In the genomic region with DNA sequence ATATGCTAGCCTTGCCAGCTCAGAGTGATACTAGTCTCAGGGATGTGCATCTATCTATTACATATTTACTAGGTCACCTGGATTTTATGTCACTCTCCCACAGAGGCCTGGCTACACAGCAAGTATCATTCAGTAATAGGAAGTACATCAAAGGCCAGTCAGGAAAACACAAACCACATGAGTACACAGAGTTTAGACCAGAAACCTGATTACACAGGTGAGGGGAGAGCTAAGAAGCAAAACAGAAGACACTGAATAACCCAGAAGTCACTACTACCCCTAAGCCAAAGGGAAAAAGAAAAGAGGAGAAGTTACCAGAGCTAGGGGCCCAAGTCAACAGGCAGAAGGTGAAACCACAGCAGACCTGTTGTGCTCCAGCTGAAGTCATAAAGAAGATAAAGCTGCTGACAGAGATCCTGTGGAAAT, we compare ENCODE assay signal across 13 cellular contexts. TPM values are rescaled to one million over a fixed set of nuclear protein-coding genes. Genes with fewer than 3 reads are reported as not detected.
DNase-seq lines count a peak whose midpoint lies in the region; ATAC-seq and TF ChIP-seq lines count a peak whose summit lies in the region.
"Had no signal": no experiment of that assay in that cellular context is flagged by ENCODE, and none has a peak within 500 bp of the region (broad histone marks: within the 10 kb centered on the region; RNA-seq: fewer than 3 reads in every experiment).

No MANE protein-coding gene starts in this region.

- ATAC-seq in GM19467 (IDR thresholded peaks at IDR 0.05; ENCODE audit: unreplicated experiment) (peak; percentile 83), HG03159 (IDR thresholded peaks at IDR 0.05; ENCODE audit: unreplicated experiment) (peak; percentile 89), SK-N-SH treated with all-trans-retinoic acid at 6 μM for 48 hours (no peak)
- ATAC-seq: Right ventricle myocardium inferior had no signal

- H3K4me1 Mint-ChIP-seq in Calu3 (ENCODE audit: low read depth, unreplicated experiment) (peaks cover 20% of the 10 kb centered on the region), brain (peaks cover 20% of the 10 kb centered on the region)

- CTCF ChIA-PET in Calu3 (lab: Charles Lee) = no interaction called here

- no peak for DNase-seq in Calu3
- DNase-seq in COLO829 (ENCODE audit: low spot score) = no peak
- no peak for DNase-seq in D341Med (ENCODE audit: low spot score)
- DNase-seq in LoVo (ENCODE audit: low spot score) = no peak
- DNase-seq: brain microvascular endothelial cell; DMS153; IMR-90; stimulated activated CD4-positive, alpha-beta T cell treated with anti-CD3 and anti-CD28 coated beads, Interleukin-12 subunit alpha, Interleukin-12 subunit beta, amount 100 ng/mL, for 4 hours had no signal

- no TSS peak for BruUV-seq in Calu3 (replicated peaks; lab: Mats Ljungman, UMichigan)

- H3K27me3 Mint-ChIP-seq in Calu3 (ENCODE audit: unreplicated experiment) (no peaks in the 10 kb centered on the region), brain (no peaks in the 10 kb centered on the region)

- H3K9me3 Mint-ChIP-seq in Calu3 (ENCODE audit: low read depth, unreplicated experiment) (no peaks in the 10 kb centered on the region), brain (no peaks in the 10 kb centered on the region)

- H3K4me3 Mint-ChIP-seq in Calu3 (ENCODE audit: low read depth, unreplicated experiment) (no peak overlapping the region), brain (peak overlapping the region in 1 of 5 experiments; percentile 45)

- H3K27ac Mint-ChIP-seq in Calu3 (ENCODE audit: unreplicated experiment) (peak overlapping the region; percentile 78), brain (peak overlapping the region in 3 of 5 experiments; percentile 31 to 91 (median 46))

- no peak for TF ChIP-seq CTCF in Calu3 (IDR thresholded peaks at IDR 0.05; ENCODE audit: unreplicated experiment)
- TF ChIP-seq CTCF in brain (conservative IDR thresholded peaks at IDR 0.05) = no peak

- no peaks in the 10 kb centered on the region for H3K36me3 Mint-ChIP-seq in Calu3 (ENCODE audit: insufficient read depth, unreplicated experiment)
- no peaks in the 10 kb centered on the region for H3K36me3 Mint-ChIP-seq in brain

- intact Hi-C loops in Calu3 (cut with micrococcal nuclease; ENCODE audit: unreplicated experiment) = no loop called here

TF ChIP-seq in SK-N-SH treated with all-trans-retinoic acid at 6 μM for 48 hours, 23 proteins besides CTCF, POLR2A, EP300 and RAD21 (continues in another document):
- TF ChIP-seq, protein P1, sequence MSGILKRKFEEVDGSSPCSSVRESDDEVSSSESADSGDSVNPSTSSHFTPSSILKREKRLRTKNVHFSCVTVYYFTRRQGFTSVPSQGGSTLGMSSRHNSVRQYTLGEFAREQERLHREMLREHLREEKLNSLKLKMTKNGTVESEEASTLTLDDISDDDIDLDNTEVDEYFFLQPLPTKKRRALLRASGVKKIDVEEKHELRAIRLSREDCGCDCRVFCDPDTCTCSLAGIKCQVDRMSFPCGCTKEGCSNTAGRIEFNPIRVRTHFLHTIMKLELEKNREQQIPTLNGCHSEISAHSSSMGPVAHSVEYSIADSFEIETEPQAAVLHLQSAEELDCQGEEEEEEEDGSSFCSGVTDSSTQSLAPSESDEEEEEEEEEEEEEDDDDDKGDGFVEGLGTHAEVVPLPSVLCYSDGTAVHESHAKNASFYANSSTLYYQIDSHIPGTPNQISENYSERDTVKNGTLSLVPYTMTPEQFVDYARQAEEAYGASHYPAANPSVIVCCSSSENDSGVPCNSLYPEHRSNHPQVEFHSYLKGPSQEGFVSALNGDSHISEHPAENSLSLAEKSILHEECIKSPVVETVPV (CRISPR knock-in tag; IDR thresholded peaks at IDR 0.05) = no peak
- no peak for TF ChIP-seq SNAI2 (CRISPR knock-in tag; IDR thresholded peaks at IDR 0.05)
- no peak for TF ChIP-seq ISL1 (CRISPR knock-in tag; IDR thresholded peaks at IDR 0.05)
- TF ChIP-seq, protein P2, sequence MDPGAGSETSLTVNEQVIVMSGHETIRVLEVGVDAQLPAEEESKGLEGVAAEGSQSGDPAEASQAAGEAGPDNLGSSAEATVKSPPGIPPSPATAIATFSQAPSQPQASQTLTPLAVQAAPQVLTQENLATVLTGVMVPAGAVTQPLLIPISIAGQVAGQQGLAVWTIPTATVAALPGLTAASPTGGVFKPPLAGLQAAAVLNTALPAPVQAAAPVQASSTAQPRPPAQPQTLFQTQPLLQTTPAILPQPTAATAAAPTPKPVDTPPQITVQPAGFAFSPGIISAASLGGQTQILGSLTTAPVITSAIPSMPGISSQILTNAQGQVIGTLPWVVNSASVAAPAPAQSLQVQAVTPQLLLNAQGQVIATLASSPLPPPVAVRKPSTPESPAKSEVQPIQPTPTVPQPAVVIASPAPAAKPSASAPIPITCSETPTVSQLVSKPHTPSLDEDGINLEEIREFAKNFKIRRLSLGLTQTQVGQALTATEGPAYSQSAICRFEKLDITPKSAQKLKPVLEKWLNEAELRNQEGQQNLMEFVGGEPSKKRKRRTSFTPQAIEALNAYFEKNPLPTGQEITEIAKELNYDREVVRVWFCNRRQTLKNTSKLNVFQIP (CRISPR knock-in tag; IDR thresholded peaks at IDR 0.05; ENCODE audit: borderline replicate concordance, low read depth) = no peak
- TF ChIP-seq, protein P3, sequence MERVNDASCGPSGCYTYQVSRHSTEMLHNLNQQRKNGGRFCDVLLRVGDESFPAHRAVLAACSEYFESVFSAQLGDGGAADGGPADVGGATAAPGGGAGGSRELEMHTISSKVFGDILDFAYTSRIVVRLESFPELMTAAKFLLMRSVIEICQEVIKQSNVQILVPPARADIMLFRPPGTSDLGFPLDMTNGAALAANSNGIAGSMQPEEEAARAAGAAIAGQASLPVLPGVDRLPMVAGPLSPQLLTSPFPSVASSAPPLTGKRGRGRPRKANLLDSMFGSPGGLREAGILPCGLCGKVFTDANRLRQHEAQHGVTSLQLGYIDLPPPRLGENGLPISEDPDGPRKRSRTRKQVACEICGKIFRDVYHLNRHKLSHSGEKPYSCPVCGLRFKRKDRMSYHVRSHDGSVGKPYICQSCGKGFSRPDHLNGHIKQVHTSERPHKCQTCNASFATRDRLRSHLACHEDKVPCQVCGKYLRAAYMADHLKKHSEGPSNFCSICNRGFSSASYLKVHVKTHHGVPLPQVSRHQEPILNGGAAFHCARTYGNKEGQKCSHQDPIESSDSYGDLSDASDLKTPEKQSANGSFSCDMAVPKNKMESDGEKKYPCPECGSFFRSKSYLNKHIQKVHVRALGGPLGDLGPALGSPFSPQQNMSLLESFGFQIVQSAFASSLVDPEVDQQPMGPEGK (CRISPR knock-in tag; IDR thresholded peaks at IDR 0.05; ENCODE audit: borderline replicate concordance) = no peak
- TF ChIP-seq ZFP3 (CRISPR knock-in tag; IDR thresholded peaks at IDR 0.05) = no peak
- no peak for TF ChIP-seq ZNF70 (CRISPR knock-in tag; IDR thresholded peaks at IDR 0.05)
- TF ChIP-seq ZNF8 (CRISPR knock-in tag; IDR thresholded peaks at IDR 0.05) = no peak
- TF ChIP-seq, protein P4, sequence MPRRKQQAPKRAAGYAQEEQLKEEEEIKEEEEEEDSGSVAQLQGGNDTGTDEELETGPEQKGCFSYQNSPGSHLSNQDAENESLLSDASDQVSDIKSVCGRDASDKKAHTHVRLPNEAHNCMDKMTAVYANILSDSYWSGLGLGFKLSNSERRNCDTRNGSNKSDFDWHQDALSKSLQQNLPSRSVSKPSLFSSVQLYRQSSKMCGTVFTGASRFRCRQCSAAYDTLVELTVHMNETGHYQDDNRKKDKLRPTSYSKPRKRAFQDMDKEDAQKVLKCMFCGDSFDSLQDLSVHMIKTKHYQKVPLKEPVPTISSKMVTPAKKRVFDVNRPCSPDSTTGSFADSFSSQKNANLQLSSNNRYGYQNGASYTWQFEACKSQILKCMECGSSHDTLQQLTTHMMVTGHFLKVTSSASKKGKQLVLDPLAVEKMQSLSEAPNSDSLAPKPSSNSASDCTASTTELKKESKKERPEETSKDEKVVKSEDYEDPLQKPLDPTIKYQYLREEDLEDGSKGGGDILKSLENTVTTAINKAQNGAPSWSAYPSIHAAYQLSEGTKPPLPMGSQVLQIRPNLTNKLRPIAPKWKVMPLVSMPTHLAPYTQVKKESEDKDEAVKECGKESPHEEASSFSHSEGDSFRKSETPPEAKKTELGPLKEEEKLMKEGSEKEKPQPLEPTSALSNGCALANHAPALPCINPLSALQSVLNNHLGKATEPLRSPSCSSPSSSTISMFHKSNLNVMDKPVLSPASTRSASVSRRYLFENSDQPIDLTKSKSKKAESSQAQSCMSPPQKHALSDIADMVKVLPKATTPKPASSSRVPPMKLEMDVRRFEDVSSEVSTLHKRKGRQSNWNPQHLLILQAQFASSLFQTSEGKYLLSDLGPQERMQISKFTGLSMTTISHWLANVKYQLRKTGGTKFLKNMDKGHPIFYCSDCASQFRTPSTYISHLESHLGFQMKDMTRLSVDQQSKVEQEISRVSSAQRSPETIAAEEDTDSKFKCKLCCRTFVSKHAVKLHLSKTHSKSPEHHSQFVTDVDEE (CRISPR knock-in tag; IDR thresholded peaks at IDR 0.05) = no peak
- no peak for TF ChIP-seq OSR1 (CRISPR knock-in tag; IDR thresholded peaks at IDR 0.05)
- TF ChIP-seq BACH2 (CRISPR knock-in tag; IDR thresholded peaks at IDR 0.05; ENCODE audit: borderline replicate concordance) = no peak
- no peak for TF ChIP-seq TCF4 (CRISPR knock-in tag; IDR thresholded peaks at IDR 0.05; ENCODE audit: borderline replicate concordance)
- no peak for TF ChIP-seq GLIS3 (CRISPR knock-in tag; IDR thresholded peaks at IDR 0.05)
- TF ChIP-seq TOX (CRISPR knock-in tag; IDR thresholded peaks at IDR 0.05; ENCODE audit: borderline replicate concordance) = no peak
- TF ChIP-seq ZNF565 (CRISPR knock-in tag; conservative IDR thresholded peaks at IDR 0.05; ENCODE audit: low read depth) = no peak
- TF ChIP-seq ESRRG (CRISPR knock-in tag; IDR thresholded peaks at IDR 0.05) = no peak
- no peak for TF ChIP-seq ZC3H10 (CRISPR knock-in tag; IDR thresholded peaks at IDR 0.05)
- no peak for TF ChIP-seq ARNTL (CRISPR knock-in tag; IDR thresholded peaks at IDR 0.05; ENCODE audit: borderline replicate concordance, low read depth)

RNA-seq across cellular contexts. Expression of a gene that starts 13.3 kb away (rescaled TPM):
- total RNA-seq in Calu3 (2022) = 4.0 and 6.0 TPM in 2 replicates
- polyA plus RNA-seq in brain (ENCODE audit: insufficient read depth, low read depth, low replicate concordance) = 3.7 TPM

RNA-seq across cellular contexts. Expression of a gene that starts 16.5 kb away (rescaled TPM):
- total RNA-seq in Calu3 (2022) = 61.5 and 61.7 TPM in 2 replicates
- polyA plus RNA-seq in brain (ENCODE audit: insufficient read depth, low read depth, low replicate concordance) = 50.4 TPM

RNA-seq across cellular contexts. Expression of a gene that starts 54.5 kb away (rescaled TPM):
- total RNA-seq in Calu3 (2022) = not detected in 2 replicates
- not detected for polyA plus RNA-seq in brain (ENCODE audit: insufficient read depth, low read depth, low replicate concordance)
- total RNA-seq: IMR-90, Right ventricle myocardium inferior had no signal
- polyA plus RNA-seq: IMR-90 had no signal
